Comparison of ENCODE assay signal across 9 cellular contexts in genomic region chr20:51335329-51335841, GRCh38.
DNase-seq lines count a peak whose midpoint lies in the region; FAIRE-seq and TF ChIP-seq lines count a peak whose summit lies in the region.
"Had no signal": no experiment of that assay in that cellular context is flagged by ENCODE, and none has a peak within 500 bp of the region (broad histone marks: within the 10 kb centered on the region; RNA-seq: fewer than 3 reads in every experiment).

No MANE protein-coding gene starts in this region.

- H3K36me3 ChIP-seq in keratinocyte (ENCODE audit: control insufficient read depth in 2 of 2, extremely low read depth in 1 of 2, insufficient read depth in 2 of 2, low read length in 2 of 2) = no peaks in the 10 kb centered on the region

- H3K27ac ChIP-seq in keratinocyte (ENCODE audit: control insufficient read depth, insufficient read depth, low read length) = peak overlapping the region; percentile 77

- no peak overlapping the region for H3K4me2 ChIP-seq in keratinocyte (ENCODE audit: control insufficient read depth, extremely low read depth, insufficient read depth, low read depth, low read length)

- no peaks in the 10 kb centered on the region for H3K9me3 ChIP-seq in keratinocyte (ENCODE audit: control insufficient read depth, low read depth, low read length)

- H3K4me3 ChIP-seq in AG10803 (ENCODE audit: low read length) (no peak overlapping the region), keratinocyte (ENCODE audit: control insufficient read depth in 2 of 3, extremely low read depth in 1 of 3, insufficient read depth in 2 of 3, low read depth in 1 of 3, low read length in 3 of 3) (no peak overlapping the region)

- no peaks in the 10 kb centered on the region for H3K79me2 ChIP-seq in keratinocyte (ENCODE audit: control insufficient read depth, insufficient read depth, low read length)

- H3K27me3 ChIP-seq in keratinocyte (ENCODE audit: control insufficient read depth, extremely low read depth, insufficient read depth, low read length) = no peaks in the 10 kb centered on the region

- DNase-seq in AG10803 (ENCODE audit: low read depth) = peak; percentile 90
- peak; percentile 75 for DNase-seq in GOT3 (lab: John Stamatoyannopoulos, UW)
- DNase-seq in SW480 (ENCODE audit: low spot score) = peak; percentile 73
- peak; percentile 78 for DNase-seq in keratinocyte (ENCODE audit: low read depth, low spot score)
- no peak for DNase-seq in NAMALWA (ENCODE audit: low spot score)
- no peak for DNase-seq in DMS79 treated with DMSO at 0.1 percent for 48 hours (lab: John Stamatoyannopoulos, UW)
- no peak for DNase-seq in NCI-H2171 (lab: John Stamatoyannopoulos, UW)
- no peak for DNase-seq in ecto neural progenitor cell (ENCODE audit: low spot score)
- DNase-seq: activated CD8-positive, alpha-beta memory T cell treated with anti-CD3 and anti-CD28 coated beads, Interleukin-2, amount 50 U/mL, for 4 hours had no signal

- dilution Hi-C loops in keratinocyte (cut with MboI; ENCODE audit: extremely low pct_ligation_motif_present, low sequenced_read_pairs) = no loop called here

- peak; percentile 55 for FAIRE-seq in keratinocyte (lab: Jason Lieb, UNC)

- H2AFZ ChIP-seq in keratinocyte (ENCODE audit: control insufficient read depth, low read length) = no peak overlapping the region

- TF ChIP-seq CTCF in AG10803 (conservative IDR thresholded peaks at IDR 0.05; ENCODE audit: low read length) (peak; percentile 26; the same call in 1 of the 2 replicates), keratinocyte (optimal IDR thresholded peaks at IDR 0.05 in 1 of 3, IDR thresholded peaks at IDR 0.05 in 1 of 3, conservative IDR thresholded peaks at IDR 0.05 in 1 of 3; ENCODE audit: extremely low read depth in 1 of 3, insufficient read depth in 2 of 3, low read length in 3 of 3) (peak in 2 of 3 experiments; percentile 4 to 31)

- H4K20me1 ChIP-seq in keratinocyte (ENCODE audit: control insufficient read depth, extremely low read depth, insufficient read depth, low read length) = no peaks in the 10 kb centered on the region

- no peaks in the 10 kb centered on the region for H3K9me1 ChIP-seq in keratinocyte (ENCODE audit: control insufficient read depth, extremely low read depth, insufficient read depth, low read length)

- H3K4me1 ChIP-seq in keratinocyte (ENCODE audit: control insufficient read depth, extremely low read depth, insufficient read depth, low read length) = peaks cover 25% of the 10 kb centered on the region

- peak overlapping the region; percentile 15 for H3K9ac ChIP-seq in keratinocyte (ENCODE audit: control insufficient read depth, extremely low read depth, insufficient read depth, low read length)

Comparison
In these comparisons a context has a peak if more than half of its experiments do, and no peak if none do; other contexts are left out.
1. DNase-seq: peak in AG10803 (single experiment), GOT3 (single experiment), SW480 (single experiment) and keratinocyte (single experiment); none in NAMALWA (single experiment), DMS79 treated with DMSO at 0.1 percent for 48 hours (single experiment), NCI-H2171 (single experiment) and ecto neural progenitor cell (single experiment).